19 cellular contexts compared by ENCODE assay signal in genomic region chr6:148998704-148999103, GRCh38.
DNase-seq lines count a peak whose midpoint lies in the region; ATAC-seq and TF ChIP-seq lines count a peak whose summit lies in the region.
"Had no signal": no experiment of that assay in that cellular context is flagged by ENCODE, and none has a peak within 500 bp of the region (broad histone marks: within the 10 kb centered on the region; RNA-seq: fewer than 3 reads in every experiment).

No MANE protein-coding gene starts in this region.

- H3K36me3 Mint-ChIP-seq in HFFc6 (ENCODE audit: low read depth) (peaks cover 30% of the 10 kb centered on the region), nephron progenitor cell (ENCODE audit: low read depth) (peaks cover 65% of the 10 kb centered on the region)

- DNase-seq in AG10803 (ENCODE audit: low read depth) (peak; percentile 83), HFFc6 (no peak), astrocyte of the hippocampus (ENCODE audit: low read depth, low spot score) (peak; percentile 37), left ventricle myocardium superior (peak; percentile 40), NCI-H1436 treated with DMSO at 0.1 percent for 48 hours (lab: John Stamatoyannopoulos, UW) (no peak), nephron progenitor cell (no peak), NCI-H1105 treated with DMSO at 0.1 percent for 48 hours (lab: John Stamatoyannopoulos, UW) (no peak)
- DNase-seq: activated CD4-positive, CD25-positive, alpha-beta regulatory T cell; activated CD8-positive, alpha-beta memory T cell treated with anti-CD3 and anti-CD28 coated beads for 24 hours; activated T-cell treated with anti-CD3 and anti-CD28 coated beads, Interleukin-2, amount 50 U/mL, for 72 hours; CD4-positive, alpha-beta memory T cell; Kasumi-1; midbrain; NCI-H1105; NCI-H69 had no signal

- intact Hi-C loops in left ventricle myocardium superior (cut with micrococcal nuclease), result no loop called here

- no peaks in the 10 kb centered on the region; the same call in 1 of the 2 replicates for H3K27me3 Mint-ChIP-seq in HFFc6 (ENCODE audit: insufficient read depth)
- H3K27me3 Mint-ChIP-seq in nephron progenitor cell (ENCODE audit: low read depth, poor library complexity), result no peaks in the 10 kb centered on the region
- H3K27me3 Mint-ChIP-seq: CD4-positive, alpha-beta memory T cell had no signal

- H3K4me3 ChIP-seq in AG10803 (ENCODE audit: low read length), result no peak overlapping the region
- H3K4me3 ChIP-seq: SJCRH30 had no signal

- TF ChIP-seq CTCF in AG10803 (conservative IDR thresholded peaks at IDR 0.05; ENCODE audit: low read length) (no peak), HFFc6 (IDR thresholded peaks at IDR 0.05) (no peak), nephron progenitor cell (IDR thresholded peaks at IDR 0.05) (no peak)

- ATAC-seq in left ventricle myocardium superior (peak; percentile 54), HG03139 (IDR thresholded peaks at IDR 0.05; ENCODE audit: unreplicated experiment) (no peak)
- ATAC-seq: activated T-cell treated with anti-CD3 and anti-CD28 coated beads, Interleukin-2, amount 50 U/mL, for 72 hours had no signal

- no peak overlapping the region for H3K4me3 Mint-ChIP-seq in HFFc6
- no peak overlapping the region for H3K4me3 Mint-ChIP-seq in nephron progenitor cell
- H3K4me3 Mint-ChIP-seq: activated naive CD4-positive, alpha-beta T cell treated with anti-CD3 and anti-CD28 coated beads, Interleukin-2, amount 50 U/mL, for 24 hours; activated T-cell treated with anti-CD3 and anti-CD28 coated beads, Interleukin-2, amount 50 U/mL, for 72 hours; CD4-positive, alpha-beta memory T cell; T-helper 2 cell treated with Interferon-gamma antibody and Interleukin-4, amounts not matched to agents 5 μg/mL and 100 μg/mL, for 36 hours had no signal

- peaks cover 54% of the 10 kb centered on the region for H3K4me1 Mint-ChIP-seq in HFFc6 (ENCODE audit: low read depth)
- H3K4me1 Mint-ChIP-seq in nephron progenitor cell, result peaks cover 14% of the 10 kb centered on the region

- H3K27ac Mint-ChIP-seq in HFFc6 (peak overlapping the region; percentile 74), nephron progenitor cell (no peak overlapping the region)
- H3K27ac Mint-ChIP-seq: activated naive CD4-positive, alpha-beta T cell treated with anti-CD3 and anti-CD28 coated beads, Interleukin-2, amount 50 U/mL, for 24 hours; activated T-cell treated with anti-CD3 and anti-CD28 coated beads, Interleukin-2, amount 50 U/mL, for 72 hours; CD4-positive, alpha-beta memory T cell; T-helper 2 cell treated with Interferon-gamma antibody and Interleukin-4, amounts not matched to agents 5 μg/mL and 100 μg/mL, for 36 hours had no signal

- H3K9me3 Mint-ChIP-seq in HFFc6 (peaks cover 24% of the 10 kb centered on the region), nephron progenitor cell (peaks cover 28% of the 10 kb centered on the region)

Comparison
In these comparisons a context has a peak if more than half of its experiments do, and no peak if none do; other contexts are left out.
1. DNase-seq: peak in AG10803 (single experiment), astrocyte of the hippocampus (single experiment) and left ventricle myocardium superior (single experiment); none in HFFc6 (single experiment), NCI-H1436 treated with DMSO at 0.1 percent for 48 hours (single experiment), nephron progenitor cell (single experiment) and NCI-H1105 treated with DMSO at 0.1 percent for 48 hours (single experiment).